18 cellular contexts compared by ENCODE assay signal in genomic region chr19:44990459-44990858, GRCh38. TPM values are rescaled to one million over a fixed set of nuclear protein-coding genes. Genes with fewer than 3 reads are reported as not detected.
A peak's percentile ranks its signal among the peaks of the same experiment; 100 is the strongest.
DNase-seq lines count a peak whose midpoint lies in the region; ATAC-seq and TF ChIP-seq lines count a peak whose summit lies in the region.
"Had no signal": no experiment of that assay in that cellular context is flagged by ENCODE, and none has a peak within 500 bp of the region (broad histone marks: within the 10 kb centered on the region; RNA-seq: fewer than 3 reads in every experiment).

No MANE protein-coding gene starts in this region.

- H3K36me3 ChIP-seq in OCI-LY7 (ENCODE audit: insufficient read depth, low read length), result peaks cover 81% of the 10 kb centered on the region
- peaks cover 41% of the 10 kb centered on the region for H3K36me3 ChIP-seq in osteoblast (ENCODE audit: insufficient read depth, low read length)

- H3K27ac Mint-ChIP-seq in activated T-cell treated with anti-CD3 and anti-CD28 coated beads, Interleukin-2, amount 50 U/mL, for 24 hours, result peak overlapping the region; percentile 44
- H3K27ac Mint-ChIP-seq: CD4-positive, alpha-beta T cell; IgD-negative memory B cell had no signal

- no peak for ATAC-seq in activated T-cell treated with anti-CD3 and anti-CD28 coated beads, Interleukin-2, amount 50 U/mL, for 4 hours
- ATAC-seq in HG02588 (IDR thresholded peaks at IDR 0.05; ENCODE audit: unreplicated experiment), result no peak
- ATAC-seq: A549 had no signal

- H3K36me3 Mint-ChIP-seq in activated T-cell treated with anti-CD3 and anti-CD28 coated beads, Interleukin-2, amount 50 U/mL, for 24 hours (ENCODE audit: low read depth), result peaks cover 78% of the 10 kb centered on the region
- peaks cover 20% of the 10 kb centered on the region for H3K36me3 Mint-ChIP-seq in activated T-cell treated with anti-CD3 and anti-CD28 coated beads, Interleukin-2, amount 50 U/mL, for 4 hours (ENCODE audit: insufficient read depth)

- no peak overlapping the region for H3K4me3 ChIP-seq in OCI-LY7 (ENCODE audit: low read depth, low read length, poor library complexity, severe bottlenecking)
- no peak overlapping the region for H3K4me3 ChIP-seq in osteoblast (ENCODE audit: insufficient read depth, low read length)
- H3K4me3 ChIP-seq: A549, GM23248 had no signal

- TF ChIP-seq CTCF in OCI-LY7 (conservative IDR thresholded peaks at IDR 0.05; ENCODE audit: low read length) (no peak), osteoblast (IDR thresholded peaks at IDR 0.05; ENCODE audit: extremely low read depth, low read depth, low read length) (no peak)

- no TSS peak for BruUV-seq in OCI-LY7 (replicated peaks; lab: Mats Ljungman, UMichigan)

- CTCF ChIA-PET in OCI-LY7 (lab: Charles Lee; ENCODE audit: unreplicated experiment), result no interaction called here

- no peaks in the 10 kb centered on the region for H3K79me2 ChIP-seq in OCI-LY7 (ENCODE audit: insufficient read depth, low read depth, low read length)
- H3K79me2 ChIP-seq in osteoblast (ENCODE audit: insufficient read depth, low read length), result no peaks in the 10 kb centered on the region

- H3K9me3 ChIP-seq in OCI-LY7 (ENCODE audit: low read length) (no peaks in the 10 kb centered on the region), osteoblast (ENCODE audit: low read depth, low read length) (no peaks in the 10 kb centered on the region)
- H3K9me3 ChIP-seq: A549, Caco-2 had no signal

- no peaks in the 10 kb centered on the region for H3K9me3 Mint-ChIP-seq in activated T-cell treated with anti-CD3 and anti-CD28 coated beads, Interleukin-2, amount 50 U/mL, for 24 hours
- H3K9me3 Mint-ChIP-seq in activated T-cell treated with anti-CD3 and anti-CD28 coated beads, Interleukin-2, amount 50 U/mL, for 4 hours, result no peaks in the 10 kb centered on the region
- H3K9me3 Mint-ChIP-seq: CD4-positive, alpha-beta T cell; IgD-negative memory B cell had no signal

- H3K27ac ChIP-seq in OCI-LY7 (ENCODE audit: low read depth, low read length, poor library complexity, severe bottlenecking), result peak overlapping the region; percentile 41
- no peak overlapping the region for H3K27ac ChIP-seq in osteoblast (ENCODE audit: low read depth, low read length)
- H3K27ac ChIP-seq: 22Rv1, A549, C4-2B, GM23248 had no signal

- H3K4me1 ChIP-seq in OCI-LY7 (ENCODE audit: insufficient read depth, low read length, poor library complexity, severe bottlenecking) (peaks cover 49% of the 10 kb centered on the region), osteoblast (ENCODE audit: insufficient read depth, low read length) (no peaks in the 10 kb centered on the region)
- H3K4me1 ChIP-seq: A549, Caco-2 had no signal

- no peaks in the 10 kb centered on the region for H3K4me1 Mint-ChIP-seq in activated T-cell treated with anti-CD3 and anti-CD28 coated beads, Interleukin-2, amount 50 U/mL, for 24 hours (ENCODE audit: low read depth)
- H3K4me1 Mint-ChIP-seq in activated T-cell treated with anti-CD3 and anti-CD28 coated beads, Interleukin-2, amount 50 U/mL, for 4 hours (ENCODE audit: low read depth), result no peaks in the 10 kb centered on the region

- H2AFZ ChIP-seq in OCI-LY7 (ENCODE audit: low read length) (no peak overlapping the region), osteoblast (ENCODE audit: low read length) (no peak overlapping the region)
- H2AFZ ChIP-seq: GM23248 had no signal

- no peak for DNase-seq in activated T-cell treated with anti-CD3 and anti-CD28 coated beads, Interleukin-2, amount 50 U/mL, for 24 hours
- DNase-seq in activated T-cell treated with anti-CD3 and anti-CD28 coated beads, Interleukin-2, amount 50 U/mL, for 4 hours, result no peak
- DNase-seq in OCI-LY7 (ENCODE audit: low spot score) (no peak), osteoblast (ENCODE audit: insufficient read length, low spot score, missing footprints) (peak; percentile 62), inferior parietal cortex (ENCODE audit: extremely low spot score) (no peak), putamen (ENCODE audit: low spot score) (no peak)
- DNase-seq: AML-193; Caco-2; CD4-positive, alpha-beta T cell; GM23248; HCEC 1CT; KBM-7 had no signal

- no peaks in the 10 kb centered on the region for H3K27me3 Mint-ChIP-seq in activated T-cell treated with anti-CD3 and anti-CD28 coated beads, Interleukin-2, amount 50 U/mL, for 24 hours
- H3K27me3 Mint-ChIP-seq in activated T-cell treated with anti-CD3 and anti-CD28 coated beads, Interleukin-2, amount 50 U/mL, for 4 hours (ENCODE audit: low read depth), result no peaks in the 10 kb centered on the region
- H3K27me3 Mint-ChIP-seq: CD4-positive, alpha-beta T cell; IgD-negative memory B cell had no signal

- H3K4me2 ChIP-seq in OCI-LY7 (ENCODE audit: low read length) (no peak overlapping the region), osteoblast (ENCODE audit: insufficient read depth, low read length) (no peak overlapping the region)
- H3K4me2 ChIP-seq: A549 had no signal

- H3K27me3 ChIP-seq in osteoblast (ENCODE audit: insufficient read depth, low read length), result no peaks in the 10 kb centered on the region

- H4K20me1 ChIP-seq in OCI-LY7 (ENCODE audit: insufficient read depth, low read length) (no peaks in the 10 kb centered on the region), osteoblast (ENCODE audit: insufficient read depth, low read length) (peaks cover 7% of the 10 kb centered on the region)

- intact Hi-C loops in OCI-LY7 (cut with micrococcal nuclease; ENCODE audit: unreplicated experiment), result no loop called here

- H3K4me3 Mint-ChIP-seq in activated T-cell treated with anti-CD3 and anti-CD28 coated beads, Interleukin-2, amount 50 U/mL, for 24 hours, result no peak overlapping the region
- no peak overlapping the region for H3K4me3 Mint-ChIP-seq in activated T-cell treated with anti-CD3 and anti-CD28 coated beads, Interleukin-2, amount 50 U/mL, for 4 hours
- H3K4me3 Mint-ChIP-seq: CD4-positive, alpha-beta T cell had no signal

- POLR2A ChIA-PET in OCI-LY7 (lab: Charles Lee), result interaction anchor here (1.4 kb wide), 1 partner anchor 9 kb away, joined by 6 read pairs; no protein-coding TSS in a partner anchor

- no peaks in the 10 kb centered on the region for H3K9me2 ChIP-seq in OCI-LY7 (ENCODE audit: insufficient read depth, low read length)

RNA-seq across cellular contexts. Expression of gene RELB, which starts 10.8 kb away (rescaled TPM):
- total RNA-seq in activated T-cell treated with anti-CD3 and anti-CD28 coated beads, Interleukin-2, amount 50 U/mL, for 4 hours, result 100 to 1,000 TPM; 128 to 137 (median 129) TPM
- total RNA-seq in OCI-LY7 (2014; rRNA removed; shearing (Covaris generic)), result 36.4 and 36.9 TPM in 2 replicates
- 51.1 and 61.7 TPM in 2 replicates for total RNA-seq in OCI-LY7 (2022)
- total RNA-seq in osteoblast, result 8.5 and 9.8 TPM in 2 replicates

RNA-seq across cellular contexts. Expression of gene CLPTM1, which starts 35.3 kb away (rescaled TPM):
- total RNA-seq in activated T-cell treated with anti-CD3 and anti-CD28 coated beads, Interleukin-2, amount 50 U/mL, for 4 hours, result 100 to 1,000 TPM; 103 to 117 (median 112) TPM
- 32.2 and 34.0 TPM in 2 replicates for total RNA-seq in OCI-LY7 (2014; rRNA removed; shearing (Covaris generic))
- total RNA-seq in OCI-LY7 (2022) (70.3 and 86.3 TPM in 2 replicates), osteoblast (45.2 and 61.3 TPM in 2 replicates)

RNA-seq across cellular contexts. Expression of gene APOC2, which starts 44.6 kb away (rescaled TPM):
- not detected for total RNA-seq in activated T-cell treated with anti-CD3 and anti-CD28 coated beads, Interleukin-2, amount 50 U/mL, for 4 hours
- total RNA-seq in OCI-LY7 (2014; rRNA removed; shearing (Covaris generic)), result 0.35 TPM in 1 of 2 replicates, not detected in the other
- total RNA-seq in OCI-LY7 (2022) (not detected in 2 replicates), osteoblast (not detected in 2 replicates)
- total RNA-seq: Caco-2; CD4-positive, alpha-beta T cell; GM23248; H4 had no signal

RNA-seq across cellular contexts. Expression of gene CLASRP, which starts 48.4 kb away (rescaled TPM):
- 100 to 1,000 TPM; 111 to 114 (median 114) TPM for total RNA-seq in activated T-cell treated with anti-CD3 and anti-CD28 coated beads, Interleukin-2, amount 50 U/mL, for 4 hours
- total RNA-seq in OCI-LY7 (2014; rRNA removed; shearing (Covaris generic)), result 142 and 152 TPM in 2 replicates
- total RNA-seq in OCI-LY7 (2022) (166 and 181 TPM in 2 replicates), osteoblast (17.0 and 17.1 TPM in 2 replicates)

RNA-seq across cellular contexts. Expression of gene APOC4, which starts 48.4 kb away (rescaled TPM):
- not detected for total RNA-seq in activated T-cell treated with anti-CD3 and anti-CD28 coated beads, Interleukin-2, amount 50 U/mL, for 4 hours
- total RNA-seq in OCI-LY7 (2014; rRNA removed; shearing (Covaris generic)), result not detected in 2 replicates
- total RNA-seq in OCI-LY7 (2022), result not detected in 2 replicates
- total RNA-seq in osteoblast, result not detected in 2 replicates
- total RNA-seq: Caco-2; CD4-positive, alpha-beta T cell; GM23248; H4 had no signal
